Comparison of ENCODE assay signal across 8 cellular contexts in genomic region chr6:52724406-52725121, GRCh38. TPM values are rescaled to one million over a fixed set of nuclear protein-coding genes. Genes with fewer than 3 reads are reported as not detected.
DNase-seq lines count a peak whose midpoint lies in the region; ATAC-seq, FAIRE-seq and TF ChIP-seq lines count a peak whose summit lies in the region.

No MANE protein-coding gene starts in this region.

- H3K9me3 Mint-ChIP-seq in activated CD4-positive, alpha-beta memory T cell treated with anti-CD3 and anti-CD28 coated beads, Interleukin-2, amount 10 ng/mL, durations not matched to agents 7 days and 5 days = no peaks in the 10 kb centered on the region
- H3K9me3 Mint-ChIP-seq in stimulated activated naive CD8-positive, alpha-beta T cell treated with anti-CD3 and anti-CD28 coated beads, Interleukin-15, amount 100 ng/mL, for 72 hours = no peaks in the 10 kb centered on the region

- H3K9me3 ChIP-seq in endothelial cell of umbilical vein (replicated peaks; ENCODE audit: control insufficient read depth, insufficient read depth, low read length) = no peaks in the 10 kb centered on the region

- POLR2A ChIA-PET in activated CD4-positive, alpha-beta memory T cell treated with anti-CD3 and anti-CD28 coated beads, Interleukin-2, amount 10 ng/mL, durations not matched to agents 7 days and 5 days (lab: Charles Lee) = no interaction called here
- POLR2A ChIA-PET in endothelial cell of umbilical vein (lab: Charles Lee) = no interaction called here

- dilution Hi-C loops in endothelial cell of umbilical vein (cut with MboI; ENCODE audit: extremely low pct_ligation_motif_present, low sequenced_read_pairs) = no loop called here

- H3K27me3 Mint-ChIP-seq in activated CD4-positive, alpha-beta memory T cell treated with anti-CD3 and anti-CD28 coated beads, Interleukin-2, amount 10 ng/mL, durations not matched to agents 7 days and 5 days = no peaks in the 10 kb centered on the region
- peaks cover 7% of the 10 kb centered on the region for H3K27me3 Mint-ChIP-seq in stimulated activated naive CD8-positive, alpha-beta T cell treated with anti-CD3 and anti-CD28 coated beads, Interleukin-15, amount 100 ng/mL, for 72 hours

- no peak for TF ChIP-seq POLR2A in endothelial cell of umbilical vein (IDR thresholded peaks at IDR 0.05; ENCODE audit: low read depth, low read length)

- CTCF ChIA-PET in activated CD4-positive, alpha-beta memory T cell treated with anti-CD3 and anti-CD28 coated beads, Interleukin-2, amount 10 ng/mL, durations not matched to agents 7 days and 5 days (lab: Charles Lee) = interaction anchor here (1.0 kb wide), 1 partner anchor 338 kb away, joined by 3 read pairs; no protein-coding TSS in a partner anchor
- CTCF ChIA-PET in endothelial cell of umbilical vein (lab: Charles Lee) = interaction anchor here (0.6 to 2.2 kb wide), 8 partner anchors 14 to 761 kb away, joined by 3 to 8 read pairs (median 4); partner anchors contain the start of gene FBXO9

- H2AFZ ChIP-seq in endothelial cell of umbilical vein (ENCODE audit: low read depth, low read length) = no peak overlapping the region

- H3K4me2 ChIP-seq in endothelial cell of umbilical vein (ENCODE audit: insufficient read depth, low read length) = no peak overlapping the region

- ATAC-seq in GM19397 (IDR thresholded peaks at IDR 0.05; ENCODE audit: unreplicated experiment) = peak; percentile 99
- peak; percentile 100 for ATAC-seq in HG03442 (IDR thresholded peaks at IDR 0.05; ENCODE audit: unreplicated experiment)
- ATAC-seq in stimulated activated naive CD8-positive, alpha-beta T cell treated with anti-CD3 and anti-CD28 coated beads, Interleukin-15, amount 100 ng/mL, for 72 hours = peak; percentile 97

- H3K27ac ChIP-seq in endothelial cell of umbilical vein (ENCODE audit: insufficient read depth, low read depth, low read length) = no peak overlapping the region

- H3K4me3 Mint-ChIP-seq in activated CD4-positive, alpha-beta memory T cell treated with anti-CD3 and anti-CD28 coated beads, Interleukin-2, amount 10 ng/mL, durations not matched to agents 7 days and 5 days = no peak overlapping the region
- H3K4me3 Mint-ChIP-seq in stimulated activated naive CD8-positive, alpha-beta T cell treated with anti-CD3 and anti-CD28 coated beads, Interleukin-15, amount 100 ng/mL, for 72 hours = no peak overlapping the region

- no peak overlapping the region for H3K4me3 ChIP-seq in endothelial cell of umbilical vein (replicated peaks in 1 of 3; ENCODE audit: insufficient read depth in 1 of 3, low read depth in 1 of 3, low read length in 3 of 3)

- H3K27ac Mint-ChIP-seq in activated CD4-positive, alpha-beta memory T cell treated with anti-CD3 and anti-CD28 coated beads, Interleukin-2, amount 10 ng/mL, durations not matched to agents 7 days and 5 days = no peak overlapping the region
- H3K27ac Mint-ChIP-seq in stimulated activated naive CD8-positive, alpha-beta T cell treated with anti-CD3 and anti-CD28 coated beads, Interleukin-15, amount 100 ng/mL, for 72 hours = no peak overlapping the region

- DNase-seq in COR-L47 (lab: John Stamatoyannopoulos, UW) (peak; percentile 55), NCI-H82 treated with DMSO at 0.1 percent for 48 hours (lab: John Stamatoyannopoulos, UW; ENCODE audit: unreplicated experiment) (peak; percentile 28), endothelial cell of umbilical vein (ENCODE audit: low read depth, low spot score) (peak; percentile 53), myocyte (ENCODE audit: low read depth) (peak; percentile 51)
- DNase-seq in activated CD4-positive, alpha-beta memory T cell treated with anti-CD3 and anti-CD28 coated beads, Interleukin-2, amount 10 ng/mL, durations not matched to agents 7 days and 5 days = peak; percentile 55
- DNase-seq in stimulated activated naive CD8-positive, alpha-beta T cell treated with anti-CD3 and anti-CD28 coated beads, Interleukin-15, amount 100 ng/mL, for 72 hours = peak; percentile 43 to 61

- H3K9me1 ChIP-seq in endothelial cell of umbilical vein (replicated peaks; ENCODE audit: control insufficient read depth, extremely low read depth, insufficient read depth, low read length) = no peaks in the 10 kb centered on the region

- H3K79me2 ChIP-seq in endothelial cell of umbilical vein (ENCODE audit: control insufficient read depth, insufficient read depth, low read length) = no peaks in the 10 kb centered on the region

- FAIRE-seq in endothelial cell of umbilical vein (lab: Jason Lieb, UNC) = peak; percentile 93

- intact Hi-C loops in endothelial cell of umbilical vein (cut with micrococcal nuclease) = no loop called here

- H3K9ac ChIP-seq in endothelial cell of umbilical vein (replicated peaks; ENCODE audit: extremely low read depth, insufficient read depth, low read length) = no peak overlapping the region

- H3K36me3 ChIP-seq in endothelial cell of umbilical vein (ENCODE audit: control insufficient read depth in 2 of 2, extremely low read depth in 1 of 2, insufficient read depth in 2 of 2, low read length in 2 of 2) = no peaks in the 10 kb centered on the region

- H3K27me3 ChIP-seq in endothelial cell of umbilical vein (ENCODE audit: control insufficient read depth in 2 of 2, insufficient read depth in 2 of 2, low read length in 2 of 2) = peaks cover 0 to 2% of the 10 kb centered on the region in 2 experiments

- no peaks in the 10 kb centered on the region for H4K20me1 ChIP-seq in endothelial cell of umbilical vein (replicated peaks; ENCODE audit: control insufficient read depth, extremely low read depth, insufficient read depth, low read length)

- peak; percentile 60 to 76 for TF ChIP-seq CTCF in endothelial cell of umbilical vein (IDR thresholded peaks at IDR 0.05; ENCODE audit: extremely low read depth in 1 of 2, insufficient read depth in 1 of 2, low read depth in 1 of 2, low read length in 2 of 2)

- BruUV-seq in endothelial cell of umbilical vein (replicated peaks; lab: Mats Ljungman, UMichigan) = no TSS peak

- no peaks in the 10 kb centered on the region for H3K4me1 Mint-ChIP-seq in activated CD4-positive, alpha-beta memory T cell treated with anti-CD3 and anti-CD28 coated beads, Interleukin-2, amount 10 ng/mL, durations not matched to agents 7 days and 5 days
- H3K4me1 Mint-ChIP-seq in stimulated activated naive CD8-positive, alpha-beta T cell treated with anti-CD3 and anti-CD28 coated beads, Interleukin-15, amount 100 ng/mL, for 72 hours = no peaks in the 10 kb centered on the region

- H3K36me3 Mint-ChIP-seq in activated CD4-positive, alpha-beta memory T cell treated with anti-CD3 and anti-CD28 coated beads, Interleukin-2, amount 10 ng/mL, durations not matched to agents 7 days and 5 days (ENCODE audit: low read depth) = no peaks in the 10 kb centered on the region

- no peaks in the 10 kb centered on the region for H3K4me1 ChIP-seq in endothelial cell of umbilical vein (ENCODE audit: control insufficient read depth, extremely low read depth, insufficient read depth, low read length)

TF ChIP-seq in endothelial cell of umbilical vein, 7 proteins besides CTCF, POLR2A, EP300 and RAD21:
- TF ChIP-seq JUN (IDR thresholded peaks at IDR 0.05; ENCODE audit: borderline replicate concordance, insufficient read depth, insufficient read length, low read depth) (no peak), MYC (IDR thresholded peaks at IDR 0.05; ENCODE audit: low read depth, low read length) (no peak), POLR2AphosphoS5 (IDR thresholded peaks at IDR 0.05; ENCODE audit: insufficient read depth, low read depth, low read length) (no peak), EZH2 (IDR thresholded peaks at IDR 0.05; ENCODE audit: borderline replicate concordance, low read depth, low read length, severe bottlenecking) (no peak), GATA2 (IDR thresholded peaks at IDR 0.05; ENCODE audit: insufficient read depth, insufficient read length, low read depth, low read length) (no peak), FOS (IDR thresholded peaks at IDR 0.05; ENCODE audit: borderline replicate concordance, insufficient read depth, low read length) (no peak)
- TF ChIP-seq, protein P1, sequence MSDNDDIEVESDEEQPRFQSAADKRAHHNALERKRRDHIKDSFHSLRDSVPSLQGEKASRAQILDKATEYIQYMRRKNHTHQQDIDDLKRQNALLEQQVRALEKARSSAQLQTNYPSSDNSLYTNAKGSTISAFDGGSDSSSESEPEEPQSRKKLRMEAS (IDR thresholded peaks at IDR 0.05; ENCODE audit: insufficient read depth, insufficient read length) = no peak

RNA-seq across cellular contexts. Expression of gene GSTA2, which starts 38.7 kb away (rescaled TPM):
- total RNA-seq in activated CD4-positive, alpha-beta memory T cell treated with anti-CD3 and anti-CD28 coated beads, Interleukin-2, amount 10 ng/mL, durations not matched to agents 7 days and 5 days = not detected
- not detected in 2 replicates for total RNA-seq in endothelial cell of umbilical vein
- polyA plus RNA-seq in endothelial cell of umbilical vein = not detected in 2 replicates
- not detected in 2 replicates for polyA plus RNA-seq in endothelial cell of umbilical vein (2011; cell fraction: cytosol; rRNA removed)
- polyA plus RNA-seq in endothelial cell of umbilical vein (2011; cell fraction: nucleus; rRNA removed) = not detected in 2 replicates
- polyA plus RNA-seq in endothelial cell of umbilical vein (2012) = not detected in 2 replicates
- polyA minus RNA-seq in endothelial cell of umbilical vein = not detected in 2 replicates
- not detected for polyA minus RNA-seq in endothelial cell of umbilical vein (2011; cell fraction: cytosol; rRNA and poly(A)+ RNA removed)
- not detected in 2 replicates for polyA minus RNA-seq in endothelial cell of umbilical vein (2011; cell fraction: nucleus; rRNA and poly(A)+ RNA removed)
- not detected in 2 replicates for total RNA-seq in myocyte
- not detected for polyA plus RNA-seq in myocyte (2012)

RNA-seq across cellular contexts. Expression of gene TMEM14A, which starts 53.7 kb away (rescaled TPM):
- 10 to 100 TPM; 20.9 to 23.5 TPM for total RNA-seq in activated CD4-positive, alpha-beta memory T cell treated with anti-CD3 and anti-CD28 coated beads, Interleukin-2, amount 10 ng/mL, durations not matched to agents 7 days and 5 days
- total RNA-seq in endothelial cell of umbilical vein (19.5 and 22.5 TPM in 2 replicates), myocyte (12.9 and 14.4 TPM in 2 replicates)
- 21.3 and 33.7 TPM in 2 replicates for polyA plus RNA-seq in endothelial cell of umbilical vein
- 23.2 and 24.5 TPM in 2 replicates for polyA plus RNA-seq in endothelial cell of umbilical vein (2011; cell fraction: cytosol; rRNA removed)
- 9.4 and 14.3 TPM in 2 replicates for polyA plus RNA-seq in endothelial cell of umbilical vein (2011; cell fraction: nucleus; rRNA removed)
- 21.9 and 31.7 TPM in 2 replicates for polyA plus RNA-seq in endothelial cell of umbilical vein (2012)
- polyA minus RNA-seq in endothelial cell of umbilical vein = 5.6 and 6.8 TPM in 2 replicates
- polyA minus RNA-seq in endothelial cell of umbilical vein (2011; cell fraction: cytosol; rRNA and poly(A)+ RNA removed) = 10.4 TPM
- polyA minus RNA-seq in endothelial cell of umbilical vein (2011; cell fraction: nucleus; rRNA and poly(A)+ RNA removed) = 1.5 and 2.2 TPM in 2 replicates
- polyA plus RNA-seq in myocyte (2012) = 30.0 TPM
